8 cellular contexts compared by ENCODE assay signal in the genomic region with DNA sequence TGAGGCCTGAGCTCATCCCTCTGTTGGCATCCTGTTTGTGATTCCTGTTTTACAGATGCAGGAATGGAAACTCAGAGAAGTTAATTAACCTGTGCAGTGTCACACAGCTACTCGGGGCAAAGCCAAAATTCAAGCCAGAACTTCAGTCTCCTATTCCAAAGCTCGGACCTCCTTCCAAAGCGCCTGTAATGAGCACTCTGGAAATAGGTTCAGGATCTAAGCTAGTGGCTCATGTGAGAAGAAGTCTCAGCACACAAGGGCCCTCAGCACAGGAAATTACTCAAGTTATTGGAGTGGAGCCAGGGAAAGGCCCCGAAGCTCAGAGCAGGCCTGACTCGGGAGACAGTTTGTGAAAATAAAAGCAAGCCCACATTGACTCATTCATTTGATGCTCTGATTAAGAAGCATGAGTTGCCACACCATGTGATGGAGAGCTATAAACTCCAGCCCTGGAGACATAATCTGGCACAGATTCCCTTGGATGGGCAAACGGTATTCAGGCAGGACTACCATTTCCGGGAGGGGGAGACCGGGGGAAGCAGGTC. TPM values are rescaled to one million over a fixed set of nuclear protein-coding genes. Genes with fewer than 3 reads are reported as not detected.
DNase-seq lines count a peak whose midpoint lies in the region; ATAC-seq, FAIRE-seq and TF ChIP-seq lines count a peak whose summit lies in the region.

No MANE protein-coding gene starts in this region.

- peak; percentile 92 for ATAC-seq in HG02938 (IDR thresholded peaks at IDR 0.05; ENCODE audit: unreplicated experiment)
- ATAC-seq in esophagus mucosa, result peak; percentile 85
- ATAC-seq in GM21526 (IDR thresholded peaks at IDR 0.05; ENCODE audit: low FRiP score, unreplicated experiment), result no peak

- H3K4me1 ChIP-seq in neutrophil (ENCODE audit: control insufficient read depth in 1 of 2, insufficient read depth in 1 of 2, low read depth in 1 of 2, low read length in 1 of 2), result peaks cover 50 to 57% of the 10 kb centered on the region in 2 experiments

- no peaks in the 10 kb centered on the region for H3K36me3 ChIP-seq in neutrophil

- peak overlapping the region; percentile 83 for H3K27ac ChIP-seq in neutrophil

- TF ChIP-seq POLR2A in GM12892 (IDR thresholded peaks at IDR 0.05; ENCODE audit: low read depth, low read length), result no peak

- peak; percentile 81 for FAIRE-seq in GM12892 (lab: Jason Lieb, UNC)

- H3K27me3 ChIP-seq in neutrophil, result no peaks in the 10 kb centered on the region

- H3K9me3 ChIP-seq in neutrophil, result no peaks in the 10 kb centered on the region

- H3K4me3 ChIP-seq in neutrophil (ENCODE audit: low read depth in 1 of 2, low read length in 1 of 2), result peak overlapping the region; percentile 18 to 44

- no peak for TF ChIP-seq CTCF in neutrophil (IDR thresholded peaks at IDR 0.05)

- DNase-seq in GM12892 (ENCODE audit: insufficient read length) (no peak), NCI-H69 (lab: John Stamatoyannopoulos, UW) (peak; percentile 92), superior temporal gyrus (ENCODE audit: extremely low spot score) (peak; percentile 54)
- DNase-seq in activated CD8-positive, alpha-beta memory T cell treated with anti-CD3 and anti-CD28 coated beads, Interleukin-2, amount 50 U/mL, for 24 hours (ENCODE audit: extremely low read depth), result peak; percentile 21

RNA-seq across cellular contexts. Expression of gene LYST, which starts 50.6 kb away (rescaled TPM):
- polyA plus RNA-seq in GM12892 (2012; ENCODE audit: missing spikeins), result 7.9 TPM
- total RNA-seq in esophagus mucosa, result 19.2 TPM
